In the genomic region with DNA sequence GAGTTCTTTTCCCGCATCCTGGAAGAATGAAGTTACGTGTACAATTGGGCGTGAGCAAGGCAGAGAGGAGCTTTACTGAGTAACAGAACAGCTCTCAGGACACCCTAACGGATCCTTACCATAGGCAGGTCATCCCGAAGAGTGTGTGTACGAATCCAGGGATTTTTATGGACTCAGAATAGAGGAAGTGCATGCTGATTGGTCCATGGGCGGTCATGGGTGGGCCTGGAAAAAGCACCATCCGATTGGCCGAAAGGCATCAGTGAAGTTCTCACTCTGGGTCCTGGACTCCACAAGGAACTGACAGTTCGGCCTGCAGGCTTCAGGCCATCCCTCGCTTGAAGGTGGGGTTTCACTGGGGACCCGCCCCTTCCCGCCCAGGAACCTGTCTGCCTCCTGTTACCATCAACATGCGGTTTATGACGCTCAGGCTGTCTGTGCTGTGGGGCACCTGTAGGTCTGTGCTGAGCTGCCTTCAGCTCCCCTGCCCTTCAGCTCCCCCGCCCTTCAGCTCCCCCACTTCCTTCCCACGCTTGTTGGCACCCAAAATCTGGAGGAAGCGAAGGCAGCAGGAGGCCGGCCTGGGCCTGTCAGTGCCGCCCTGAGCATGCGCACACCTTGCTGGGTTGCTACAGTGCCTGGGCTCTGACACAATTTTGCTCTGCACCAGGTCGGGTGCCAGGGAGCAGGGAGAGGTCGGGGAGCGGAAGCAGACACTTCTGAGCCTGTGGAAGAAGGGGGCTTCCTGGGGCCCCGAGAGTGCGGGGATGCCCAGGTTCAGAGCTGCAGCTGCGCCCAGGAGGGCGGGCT, we compare ENCODE assay signal across 24 cellular contexts. TPM values are rescaled to one million over a fixed set of nuclear protein-coding genes. Genes with fewer than 3 reads are reported as not detected.
DNase-seq lines count a peak whose midpoint lies in the region.
"Had no signal": no experiment of that assay in that cellular context is flagged by ENCODE, and none has a peak within 500 bp of the region (broad histone marks: within the 10 kb centered on the region; RNA-seq: fewer than 3 reads in every experiment).

No MANE protein-coding gene starts in this region.

- DNase-seq in H4 (ENCODE audit: low spot score) (peak; percentile 95), NCI-H1694 treated with DMSO at 0.1 percent for 48 hours (lab: John Stamatoyannopoulos, UW) (peak; percentile 76), SK-MEL-5 (ENCODE audit: low read depth, low spot score) (peak; percentile 16), trophoblast cell (peak; percentile 53 to 60), CD1c-positive myeloid dendritic cell (ENCODE audit: extremely low spot score) (no peak), EL (no peak), OCI-M1 (lab: John Stamatoyannopoulos, UW) (no peak)
- no peak for DNase-seq in activated naive CD4-positive, alpha-beta T cell treated with anti-CD3 and anti-CD28 coated beads, Interleukin-2, amount 50 U/mL, for 16 hours
- DNase-seq: activated CD4-positive, alpha-beta T cell treated with anti-CD3 and anti-CD28 coated beads, Interleukin-2, amount 10 ng/mL, durations not matched to agents 7 days and 5 days; activated CD8-positive, alpha-beta memory T cell treated with anti-CD3 and anti-CD28 coated beads, Interleukin-2, amount 10 ng/mL, durations not matched to agents 7 days and 5 days; activated naive CD4-positive, alpha-beta T cell treated with anti-CD3 and anti-CD28 coated beads, Interleukin-2, amount 10 ng/mL, durations not matched to agents 7 days and 5 days; activated T-cell treated with anti-CD3 and anti-CD28 coated beads, Interleukin-2, amount 50 U/mL, for 72 hours; C1 segment of cervical spinal cord; cortex of kidney; hippocampal formation; left ventricle myocardium inferior; natural killer cell; NCI-H1105; NCI-H446 treated with DMSO at 0.1 percent for 48 hours; SK-N-SH; stimulated activated CD4-positive, alpha-beta T cell treated with anti-CD3 and anti-CD28 coated beads, Interleukin-2, amount 100 ng/mL, for 48 hours; stimulated activated naive CD4-positive, alpha-beta T cell treated with Interleukin-2 at 50 U/mL for 16 hours; thyroid gland had no signal

- no CpG with 5 or more reads among the region's 28 CpGs for WGBS in trophoblast cell (ENCODE audit: extremely low coverage, insufficient coverage, insufficient read length)

- no peak overlapping the region for H4K12ac ChIP-seq in trophoblast cell (ENCODE audit: low read depth, low read length)

- no peak overlapping the region for H3K4ac ChIP-seq in trophoblast cell (ENCODE audit: low read depth, low read length)

- H3K4me3 ChIP-seq in trophoblast cell (ENCODE audit: low read depth, low read length), result no peak overlapping the region
- H3K4me3 ChIP-seq: esophagus muscularis mucosa, left ventricle myocardium inferior, thyroid gland had no signal

- no peak overlapping the region for H2AFZ ChIP-seq in trophoblast cell (ENCODE audit: insufficient read depth, low read length, poor library complexity)

- no peak overlapping the region for H3K4me2 ChIP-seq in trophoblast cell (ENCODE audit: low read length)
- H3K4me2 ChIP-seq: SK-N-SH had no signal

- in situ Hi-C loops in SK-MEL-5 (cut with HindIII; ENCODE audit: low pct_unique_long_range_greater_than_20kb, low sequenced_read_pairs), result no loop called here

- H3K79me1 ChIP-seq in trophoblast cell (ENCODE audit: low read length), result no peaks in the 10 kb centered on the region

- no peak overlapping the region for H3K27ac ChIP-seq in trophoblast cell (ENCODE audit: low read depth, low read length)
- H3K27ac ChIP-seq: esophagus muscularis mucosa, left ventricle myocardium inferior, thyroid gland had no signal

- H4K91ac ChIP-seq in trophoblast cell (ENCODE audit: low read depth, low read length), result no peak overlapping the region

- H3K4me1 ChIP-seq in trophoblast cell (ENCODE audit: control insufficient read depth in 1 of 2, insufficient read depth in 2 of 2, low read length in 2 of 2), result peaks cover 3 to 6% of the 10 kb centered on the region in 2 experiments
- H3K4me1 ChIP-seq: esophagus muscularis mucosa, left ventricle myocardium inferior, thyroid gland had no signal

- no peaks in the 10 kb centered on the region for H3K79me2 ChIP-seq in trophoblast cell (ENCODE audit: control insufficient read depth, insufficient read depth, low read length, poor library complexity)

- no peak overlapping the region for H3K9ac ChIP-seq in trophoblast cell (ENCODE audit: low read length)
- H3K9ac ChIP-seq: SK-N-SH had no signal

- no peaks in the 10 kb centered on the region for H3K27me3 ChIP-seq in trophoblast cell (ENCODE audit: insufficient read depth, low read length)
- H3K27me3 ChIP-seq: esophagus muscularis mucosa, thyroid gland had no signal

- H3K14ac ChIP-seq in trophoblast cell (ENCODE audit: low read length), result no peak overlapping the region

- no peak overlapping the region for H2AK5ac ChIP-seq in trophoblast cell (ENCODE audit: low read length)

- H3K18ac ChIP-seq in trophoblast cell (ENCODE audit: low read length), result no peak overlapping the region

- no peaks in the 10 kb centered on the region for H3K9me3 ChIP-seq in trophoblast cell (ENCODE audit: insufficient read depth, low read depth, low read length)
- H3K9me3 ChIP-seq: esophagus muscularis mucosa, left ventricle myocardium inferior, SK-N-SH, thyroid gland had no signal

- no peaks in the 10 kb centered on the region for H3K36me3 ChIP-seq in trophoblast cell (ENCODE audit: control insufficient read depth in 1 of 2, insufficient read depth in 2 of 2, low read length in 2 of 2)
- H3K36me3 ChIP-seq: esophagus muscularis mucosa, left ventricle myocardium inferior, thyroid gland had no signal

- H3K23ac ChIP-seq in trophoblast cell (ENCODE audit: low read length), result no peak overlapping the region

- H4K8ac ChIP-seq in trophoblast cell (ENCODE audit: low read depth, low read length), result no peak overlapping the region

- H2BK120ac ChIP-seq in trophoblast cell (ENCODE audit: insufficient read depth, low read length, poor library complexity), result no peak overlapping the region

- H2BK12ac ChIP-seq in trophoblast cell (ENCODE audit: low read length), result no peak overlapping the region

- no peak overlapping the region for H2BK5ac ChIP-seq in trophoblast cell (ENCODE audit: low read depth, low read length, poor library complexity)

RNA-seq across cellular contexts. Expression of gene MANEA, which starts 57.9 kb away (rescaled TPM):
- total RNA-seq in H4 (2014; rRNA removed; shearing (Covaris generic)), result 8.5 and 12.3 TPM in 2 replicates
- total RNA-seq in SK-MEL-5 (2014; rRNA removed; shearing (Covaris generic)), result 10.6 TPM in 2 replicates
- 7.2 and 10.4 TPM in 2 replicates for polyA plus RNA-seq in SK-MEL-5 (2015; cell fraction: cytosol; rRNA removed)
- 6.2 and 7.3 TPM in 2 replicates for polyA plus RNA-seq in SK-MEL-5 (2015; cell fraction: nucleus; rRNA removed)
- polyA plus RNA-seq in trophoblast cell (2013), result 8.5 and 9.1 TPM in 2 replicates

Comparison
In these comparisons a context has a peak if more than half of its experiments do, and no peak if none do; other contexts are left out.
1. DNase-seq: peak in H4 (single experiment), NCI-H1694 treated with DMSO at 0.1 percent for 48 hours (single experiment), SK-MEL-5 (single experiment) and trophoblast cell (2 of 2); none in CD1c-positive myeloid dendritic cell (single experiment), EL (single experiment), OCI-M1 (single experiment) and activated naive CD4-positive, alpha-beta T cell treated with anti-CD3 and anti-CD28 coated beads, Interleukin-2, amount 50 U/mL, for 16 hours (single experiment).